In genomic region chr2:85308201-85308600, GRCh38 we compare ENCODE assay signal across 1 cellular context.
TF ChIP-seq lines count a peak whose summit lies in the region.

No MANE protein-coding gene starts in this region.

TF ChIP-seq in HEK293T, 16 proteins besides CTCF, POLR2A, EP300 and RAD21:
- TF ChIP-seq L3MBTL2 (conservative IDR thresholded peaks at IDR 0.05), result no peak
- TF ChIP-seq FOXM1 (IDR thresholded peaks at IDR 0.05; ENCODE audit: borderline replicate concordance), result no peak
- no peak for TF ChIP-seq LEF1 (IDR thresholded peaks at IDR 0.05; ENCODE audit: borderline replicate concordance)
TF ChIP-seq in HEK293T: peak in this region for 0.
